Comparison of ENCODE assay signal across 8 cellular contexts in the genomic region with DNA sequence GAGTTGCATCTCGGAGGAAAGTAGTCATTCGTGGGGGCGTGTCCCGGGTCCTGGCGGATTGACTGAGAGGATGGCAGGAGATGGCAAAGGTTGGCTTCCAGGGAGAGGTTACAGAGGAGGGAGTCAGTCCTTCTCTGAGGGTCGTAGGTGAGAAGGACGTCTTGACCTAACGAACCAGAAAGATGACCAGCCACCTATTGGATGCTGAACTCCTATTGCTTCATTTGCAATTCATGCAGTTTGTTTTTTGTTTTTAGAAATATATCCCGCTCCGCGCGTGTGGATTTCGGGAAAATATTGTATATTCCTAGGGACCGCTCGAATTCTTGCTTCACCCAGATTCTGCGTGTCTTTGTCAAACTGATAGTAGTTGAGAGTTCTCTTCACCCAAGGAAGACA. TPM values are rescaled to one million over a fixed set of nuclear protein-coding genes. Genes with fewer than 3 reads are reported as not detected.
DNase-seq lines count a peak whose midpoint lies in the region; ATAC-seq, FAIRE-seq and TF ChIP-seq lines count a peak whose summit lies in the region.

No MANE protein-coding gene starts in this region.

- H3K9me3 Mint-ChIP-seq in endodermal cell (no peaks in the 10 kb centered on the region), natural killer cell (no peaks in the 10 kb centered on the region)

- TF ChIP-seq CTCF in HEK293 (tag by site-specific recombination; IDR thresholded peaks at IDR 0.05) (0 out of 2 replicates have a peak, but pooled peaks have one; percentile 6), endodermal cell (conservative IDR thresholded peaks at IDR 0.05) (no peak), natural killer cell (IDR thresholded peaks at IDR 0.05) (no peak)

- H3K4me1 Mint-ChIP-seq in endodermal cell (peaks cover 10% of the 10 kb centered on the region), natural killer cell (peaks cover 25 to 28% of the 10 kb centered on the region in 2 donors)

- peak overlapping the region; percentile 89 for H3K4me3 Mint-ChIP-seq in endodermal cell
- peak overlapping the region; percentile 94 for H3K4me3 Mint-ChIP-seq in natural killer cell

- H3K27ac Mint-ChIP-seq in endodermal cell (peak overlapping the region; percentile 85), natural killer cell (peak overlapping the region; percentile 67 to 92)

- H3K9ac ChIP-seq in endodermal cell (ENCODE audit: extremely low read depth, low read length, poor library complexity, severe bottlenecking), result peak overlapping the region; percentile 72

- H3K4me3 ChIP-seq in HEK293 (ENCODE audit: low read depth, low read length) (peak overlapping the region; percentile 97), endodermal cell (ENCODE audit: low read length) (peak overlapping the region; percentile 97)

- CTCF ChIA-PET in HEK293 (lab: Yijun Ruan, JAX), result interaction anchor here (0.7 to 1.6 kb wide), 2 partner anchors 71 to 308 kb away, joined by 4 to 5 read pairs; no protein-coding TSS in a partner anchor

- H3K27ac ChIP-seq in HEK293 (ENCODE audit: extremely low read depth, low read depth, low read length) (peak overlapping the region; percentile 93), endodermal cell (ENCODE audit: low read depth, low read length) (peak overlapping the region; percentile 60)

- no peak for TF ChIP-seq POLR2A in H54 (IDR thresholded peaks at IDR 0.05; ENCODE audit: low read depth, low read length)

- no peak for FAIRE-seq in H54 (lab: Jason Lieb, UNC)

- H3K9me3 ChIP-seq in HEK293 (ENCODE audit: control insufficient read depth, insufficient read depth, low read depth, low read length) (no peaks in the 10 kb centered on the region), endodermal cell (ENCODE audit: control insufficient read depth, low read length) (no peaks in the 10 kb centered on the region)

- POLR2A ChIA-PET in HEK293 (lab: Yijun Ruan, JAX), result no interaction called here

- WGBS in endodermal cell (ENCODE audit: insufficient coverage in 1 of 2, insufficient read length in 1 of 2), 2 experiments, result 2 to 5% methylated on average over 13 to 16 of the region's 16 CpGs

- H3K36me3 ChIP-seq in HEK293 (ENCODE audit: control insufficient read depth in 2 of 2, insufficient read depth in 1 of 2, low read length in 2 of 2) (no peaks in the 10 kb centered on the region), endodermal cell (ENCODE audit: control insufficient read depth, insufficient read depth, low read length) (no peaks in the 10 kb centered on the region)

- H3K27me3 Mint-ChIP-seq in endodermal cell (ENCODE audit: insufficient read depth), result peaks cover 13% of the 10 kb centered on the region
- H3K27me3 Mint-ChIP-seq in natural killer cell (ENCODE audit: low read depth in 2 of 2), result peaks cover 0 to 16% of the 10 kb centered on the region in 2 donors

- intact Hi-C loops in natural killer cell (cut with micrococcal nuclease), result no loop called here

- no peaks in the 10 kb centered on the region for H3K36me3 Mint-ChIP-seq in endodermal cell (ENCODE audit: low read depth)
- H3K36me3 Mint-ChIP-seq in natural killer cell, result no peaks in the 10 kb centered on the region

- H3K4me1 ChIP-seq in HEK293 (ENCODE audit: control insufficient read depth, insufficient read depth, low read length) (peaks cover 7% of the 10 kb centered on the region), endodermal cell (ENCODE audit: control insufficient read depth, insufficient read depth, low read length) (no peaks in the 10 kb centered on the region)

- peak; percentile 58 for DNase-seq in AG08396 (ENCODE audit: low spot score)
- DNase-seq in activated CD4-positive, alpha-beta T cell treated with anti-CD3 and anti-CD28 coated beads for 24 hours (ENCODE audit: low read depth in 2 of 2), result peak; percentile 49 to 63
- DNase-seq in endodermal cell, result no peak
- DNase-seq in natural killer cell, result peak; percentile 40
- DNase-seq in stromal cell of bone marrow (ENCODE audit: low read depth), result peak; percentile 28
- no peak for DNase-seq in H54 (ENCODE audit: insufficient read length, low spot score)

- H3K27me3 ChIP-seq in endodermal cell (ENCODE audit: control insufficient read depth, insufficient read depth, low read length, poor library complexity, severe bottlenecking), result peaks cover 9% of the 10 kb centered on the region

- ATAC-seq in natural killer cell, result peak in 1 of 3 donors; percentile 68
- ATAC-seq in GM21737 (IDR thresholded peaks at IDR 0.05; ENCODE audit: unreplicated experiment), result no peak

TF ChIP-seq in HEK293, 187 proteins besides CTCF, POLR2A, EP300 and RAD21 (continues in another document):
- TF ChIP-seq KLF10 (tag by site-specific recombination; IDR thresholded peaks at IDR 0.05), result no peak
- TF ChIP-seq REPIN1 (tag by site-specific recombination; IDR thresholded peaks at IDR 0.05; ENCODE audit: low read depth), result no peak
- TF ChIP-seq, protein P1, sequence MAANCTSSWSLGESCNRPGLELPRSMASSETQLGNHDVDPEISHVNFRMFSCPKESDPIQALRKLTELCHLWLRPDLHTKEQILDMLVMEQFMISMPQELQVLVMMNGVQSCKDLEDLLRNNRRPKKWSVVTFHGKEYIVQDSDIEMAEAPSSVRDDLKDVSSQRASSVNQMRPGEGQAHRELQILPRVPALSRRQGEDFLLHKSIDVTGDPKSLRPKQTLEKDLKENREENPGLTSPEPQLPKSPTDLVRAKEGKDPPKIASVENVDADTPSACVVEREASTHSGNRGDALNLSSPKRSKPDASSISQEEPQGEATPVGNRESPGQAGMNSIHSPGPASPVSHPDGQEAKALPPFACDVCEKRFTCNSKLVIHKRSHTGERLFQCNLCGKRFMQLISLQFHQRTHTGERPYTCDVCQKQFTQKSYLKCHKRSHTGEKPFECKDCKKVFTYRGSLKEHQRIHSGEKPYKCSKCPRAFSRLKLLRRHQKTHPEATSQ (tag by site-specific recombination; IDR thresholded peaks at IDR 0.05), result no peak
- TF ChIP-seq ZBTB17 (tag by site-specific recombination; IDR thresholded peaks at IDR 0.05), result peak; percentile 63; the same call in 1 of the 2 replicates
- TF ChIP-seq, protein P2, sequence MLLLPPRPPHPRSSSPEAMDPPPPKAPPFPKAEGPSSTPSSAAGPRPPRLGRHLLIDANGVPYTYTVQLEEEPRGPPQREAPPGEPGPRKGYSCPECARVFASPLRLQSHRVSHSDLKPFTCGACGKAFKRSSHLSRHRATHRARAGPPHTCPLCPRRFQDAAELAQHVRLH (tag by site-specific recombination; IDR thresholded peaks at IDR 0.05), result no peak
- TF ChIP-seq ZNF830 (tag by site-specific recombination; IDR thresholded peaks at IDR 0.05; ENCODE audit: low read depth), result no peak
- no peak for TF ChIP-seq HOXA7 (CRISPR knock-in tag; IDR thresholded peaks at IDR 0.05; ENCODE audit: borderline replicate concordance)
- no peak for TF ChIP-seq ZNF138 (tag by site-specific recombination; IDR thresholded peaks at IDR 0.05; ENCODE audit: borderline replicate concordance)
- TF ChIP-seq ZNF274 (IDR thresholded peaks at IDR 0.05; ENCODE audit: low read length), result no peak
- no peak for TF ChIP-seq ZNF274 (tag by site-specific recombination; IDR thresholded peaks at IDR 0.05; ENCODE audit: borderline replicate concordance)
- TF ChIP-seq ZEB2 (tag by site-specific recombination; IDR thresholded peaks at IDR 0.05), result no peak; the same call in 1 of the 2 replicates
- TF ChIP-seq ZNF544 (tag by site-specific recombination; IDR thresholded peaks at IDR 0.05), result no peak
- no peak for TF ChIP-seq ZNF529 (tag by site-specific recombination; IDR thresholded peaks at IDR 0.05; ENCODE audit: insufficient replicate concordance)
- no peak for TF ChIP-seq ZNF701 (tag by site-specific recombination; IDR thresholded peaks at IDR 0.05)
- TF ChIP-seq ZBTB20 (tag by site-specific recombination; IDR thresholded peaks at IDR 0.05), result peak; percentile 36; the same call in 1 of the 2 replicates
- TF ChIP-seq, protein P3, sequence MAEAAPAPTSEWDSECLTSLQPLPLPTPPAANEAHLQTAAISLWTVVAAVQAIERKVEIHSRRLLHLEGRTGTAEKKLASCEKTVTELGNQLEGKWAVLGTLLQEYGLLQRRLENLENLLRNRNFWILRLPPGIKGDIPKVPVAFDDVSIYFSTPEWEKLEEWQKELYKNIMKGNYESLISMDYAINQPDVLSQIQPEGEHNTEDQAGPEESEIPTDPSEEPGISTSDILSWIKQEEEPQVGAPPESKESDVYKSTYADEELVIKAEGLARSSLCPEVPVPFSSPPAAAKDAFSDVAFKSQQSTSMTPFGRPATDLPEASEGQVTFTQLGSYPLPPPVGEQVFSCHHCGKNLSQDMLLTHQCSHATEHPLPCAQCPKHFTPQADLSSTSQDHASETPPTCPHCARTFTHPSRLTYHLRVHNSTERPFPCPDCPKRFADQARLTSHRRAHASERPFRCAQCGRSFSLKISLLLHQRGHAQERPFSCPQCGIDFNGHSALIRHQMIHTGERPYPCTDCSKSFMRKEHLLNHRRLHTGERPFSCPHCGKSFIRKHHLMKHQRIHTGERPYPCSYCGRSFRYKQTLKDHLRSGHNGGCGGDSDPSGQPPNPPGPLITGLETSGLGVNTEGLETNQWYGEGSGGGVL (tag by site-specific recombination; IDR thresholded peaks at IDR 0.05), result no peak
- TF ChIP-seq ZNF292 (tag by site-specific recombination; IDR thresholded peaks at IDR 0.05; ENCODE audit: borderline replicate concordance, low read depth), result no peak
- TF ChIP-seq MEIS1 (CRISPR knock-in tag; IDR thresholded peaks at IDR 0.05; ENCODE audit: borderline replicate concordance), result no peak
- TF ChIP-seq ZNF555 (tag by site-specific recombination; conservative IDR thresholded peaks at IDR 0.05), result no peak
- TF ChIP-seq ZNF174 (tag by site-specific recombination; IDR thresholded peaks at IDR 0.05), result no peak
- TF ChIP-seq, protein P4, sequence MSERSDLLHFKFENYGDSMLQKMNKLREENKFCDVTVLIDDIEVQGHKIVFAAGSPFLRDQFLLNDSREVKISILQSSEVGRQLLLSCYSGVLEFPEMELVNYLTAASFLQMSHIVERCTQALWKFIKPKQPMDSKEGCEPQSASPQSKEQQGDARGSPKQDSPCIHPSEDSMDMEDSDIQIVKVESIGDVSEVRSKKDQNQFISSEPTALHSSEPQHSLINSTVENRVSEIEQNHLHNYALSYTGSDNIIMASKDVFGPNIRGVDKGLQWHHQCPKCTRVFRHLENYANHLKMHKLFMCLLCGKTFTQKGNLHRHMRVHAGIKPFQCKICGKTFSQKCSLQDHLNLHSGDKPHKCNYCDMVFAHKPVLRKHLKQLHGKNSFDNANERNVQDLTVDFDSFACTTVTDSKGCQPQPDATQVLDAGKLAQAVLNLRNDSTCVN (tag by site-specific recombination; optimal IDR thresholded peaks at IDR 0.05), result peak; percentile 35
- no peak for TF ChIP-seq ZNF121 (tag by site-specific recombination; IDR thresholded peaks at IDR 0.05)
- no peak for TF ChIP-seq ZNF169 (tag by site-specific recombination; IDR thresholded peaks at IDR 0.05)

RNA-seq across cellular contexts. Expression of a gene that starts 0.5 kb away (rescaled TPM):
- total RNA-seq in endodermal cell (1 to 10 TPM; 6.1 to 7.5 TPM), natural killer cell (1 to 10 TPM; 3.7 to 6.0 (median 4.8) TPM)
- 12.1 TPM for polyA plus RNA-seq in endodermal cell (2013, experiment 1 of 2)
- polyA plus RNA-seq in endodermal cell (2013, experiment 2 of 2), result 11.1 TPM

Comparison
In these comparisons a context has a peak if more than half of its experiments do, and no peak if none do; other contexts are left out.
1. DNase-seq: peak in AG08396 (single experiment), activated CD4-positive, alpha-beta T cell treated with anti-CD3 and anti-CD28 coated beads for 24 hours (2 of 2), natural killer cell (single experiment) and stromal cell of bone marrow (single experiment); none in endodermal cell (single experiment) and H54 (single experiment).